1 cellular context compared by ENCODE assay signal in the genomic region with DNA sequence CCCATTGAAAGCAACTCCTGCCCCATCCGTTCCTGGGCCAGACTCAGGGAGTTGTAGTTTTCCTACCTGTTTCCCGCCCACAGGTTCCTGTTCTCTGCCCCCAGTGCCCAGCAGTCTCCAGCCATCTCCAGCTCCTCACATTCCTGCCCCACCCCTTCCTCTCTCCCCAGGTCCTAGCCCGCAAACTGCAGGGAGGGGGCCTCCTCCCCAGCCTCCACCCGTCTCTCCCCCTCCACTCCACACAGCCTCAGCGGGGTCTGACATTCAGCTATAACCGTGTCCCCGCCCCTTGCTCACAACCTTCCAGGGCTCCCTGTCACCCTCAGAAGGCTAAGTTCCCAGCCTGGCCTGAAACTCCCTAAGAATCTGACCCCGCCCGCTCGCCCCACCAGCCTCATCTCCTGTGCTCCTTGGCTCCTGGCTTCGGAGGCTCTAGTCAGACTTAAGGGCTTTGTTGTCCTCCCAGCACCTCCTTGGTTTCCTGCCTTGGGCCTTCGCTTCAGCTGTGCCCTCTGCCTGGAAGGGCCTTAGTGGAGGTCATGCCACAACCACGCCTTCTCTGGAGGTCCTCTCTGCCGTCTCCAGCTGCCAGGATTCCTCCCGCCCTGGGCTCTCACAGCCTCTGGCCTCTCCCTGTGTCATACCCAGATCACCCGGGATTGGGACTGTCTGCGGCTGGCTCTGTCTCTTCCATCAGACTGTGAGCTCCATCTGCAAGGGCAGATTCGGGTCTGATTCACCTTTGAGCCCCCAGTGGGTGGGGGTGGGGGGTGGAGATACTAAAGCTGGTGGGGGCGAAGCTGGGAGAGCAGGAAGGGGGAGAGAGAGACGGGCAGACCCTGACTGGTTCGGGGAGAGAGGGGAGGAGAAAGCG.
TF ChIP-seq lines count a peak whose summit lies in the region.

No MANE protein-coding gene starts in this region.

TF ChIP-seq in HEK293, 187 proteins besides CTCF, POLR2A, EP300 and RAD21 (continued from another document and continues in another):
- TF ChIP-seq ZNF18 (tag by site-specific recombination; IDR thresholded peaks at IDR 0.05) = no peak
- TF ChIP-seq ZNF311 (tag by site-specific recombination; IDR thresholded peaks at IDR 0.05; ENCODE audit: borderline replicate concordance) = no peak
- TF ChIP-seq ZNF140 (tag by site-specific recombination; IDR thresholded peaks at IDR 0.05) = no peak
- no peak for TF ChIP-seq TCF7L2 (IDR thresholded peaks at IDR 0.05; ENCODE audit: borderline replicate concordance, low read depth, low read length)
- TF ChIP-seq ZSCAN30 (tag by site-specific recombination; IDR thresholded peaks at IDR 0.05) = no peak
- no peak for TF ChIP-seq ZNF266 (tag by site-specific recombination; IDR thresholded peaks at IDR 0.05; ENCODE audit: low read depth)
- TF ChIP-seq, protein P1, sequence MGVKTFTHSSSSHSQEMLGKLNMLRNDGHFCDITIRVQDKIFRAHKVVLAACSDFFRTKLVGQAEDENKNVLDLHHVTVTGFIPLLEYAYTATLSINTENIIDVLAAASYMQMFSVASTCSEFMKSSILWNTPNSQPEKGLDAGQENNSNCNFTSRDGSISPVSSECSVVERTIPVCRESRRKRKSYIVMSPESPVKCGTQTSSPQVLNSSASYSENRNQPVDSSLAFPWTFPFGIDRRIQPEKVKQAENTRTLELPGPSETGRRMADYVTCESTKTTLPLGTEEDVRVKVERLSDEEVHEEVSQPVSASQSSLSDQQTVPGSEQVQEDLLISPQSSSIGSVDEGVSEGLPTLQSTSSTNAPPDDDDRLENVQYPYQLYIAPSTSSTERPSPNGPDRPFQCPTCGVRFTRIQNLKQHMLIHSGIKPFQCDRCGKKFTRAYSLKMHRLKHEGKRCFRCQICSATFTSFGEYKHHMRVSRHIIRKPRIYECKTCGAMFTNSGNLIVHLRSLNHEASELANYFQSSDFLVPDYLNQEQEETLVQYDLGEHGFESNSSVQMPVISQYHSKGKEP (tag by site-specific recombination; IDR thresholded peaks at IDR 0.05) = no peak
- TF ChIP-seq BCL11B (tag by site-specific recombination; IDR thresholded peaks at IDR 0.05; ENCODE audit: low read depth) = no peak
- TF ChIP-seq ZNF768 (tag by site-specific recombination; IDR thresholded peaks at IDR 0.05) = no peak
- no peak for TF ChIP-seq ZNF248 (tag by site-specific recombination; IDR thresholded peaks at IDR 0.05)
- no peak for TF ChIP-seq ZNF394 (tag by site-specific recombination; IDR thresholded peaks at IDR 0.05; ENCODE audit: borderline replicate concordance)
- no peak for TF ChIP-seq KLF8 (tag by site-specific recombination; IDR thresholded peaks at IDR 0.05)
- no peak for TF ChIP-seq ZNF513 (tag by site-specific recombination; IDR thresholded peaks at IDR 0.05)
- peak; percentile 45 for TF ChIP-seq GLIS1 (tag by site-specific recombination; IDR thresholded peaks at IDR 0.05)
- no peak for TF ChIP-seq ZNF658 (tag by site-specific recombination; IDR thresholded peaks at IDR 0.05)
- TF ChIP-seq ZNF501 (tag by site-specific recombination; IDR thresholded peaks at IDR 0.05) = no peak
- no peak for TF ChIP-seq TRIM28 (IDR thresholded peaks at IDR 0.05; ENCODE audit: borderline replicate concordance, low read length)
- TF ChIP-seq PATZ1 (tag by site-specific recombination; IDR thresholded peaks at IDR 0.05) = peak; percentile 44; the same call in 1 of the 2 replicates
- no peak for TF ChIP-seq ZNF280D (tag by site-specific recombination; IDR thresholded peaks at IDR 0.05)
- no peak for TF ChIP-seq ZNF10 (tag by site-specific recombination; IDR thresholded peaks at IDR 0.05)
- TF ChIP-seq ZNF37A (tag by site-specific recombination; IDR thresholded peaks at IDR 0.05) = no peak
- TF ChIP-seq, protein P2, sequence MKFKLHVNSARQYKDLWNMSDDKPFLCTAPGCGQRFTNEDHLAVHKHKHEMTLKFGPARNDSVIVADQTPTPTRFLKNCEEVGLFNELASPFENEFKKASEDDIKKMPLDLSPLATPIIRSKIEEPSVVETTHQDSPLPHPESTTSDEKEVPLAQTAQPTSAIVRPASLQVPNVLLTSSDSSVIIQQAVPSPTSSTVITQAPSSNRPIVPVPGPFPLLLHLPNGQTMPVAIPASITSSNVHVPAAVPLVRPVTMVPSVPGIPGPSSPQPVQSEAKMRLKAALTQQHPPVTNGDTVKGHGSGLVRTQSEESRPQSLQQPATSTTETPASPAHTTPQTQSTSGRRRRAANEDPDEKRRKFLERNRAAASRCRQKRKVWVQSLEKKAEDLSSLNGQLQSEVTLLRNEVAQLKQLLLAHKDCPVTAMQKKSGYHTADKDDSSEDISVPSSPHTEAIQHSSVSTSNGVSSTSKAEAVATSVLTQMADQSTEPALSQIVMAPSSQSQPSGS (tag by site-specific recombination; IDR thresholded peaks at IDR 0.05; ENCODE audit: low read depth) = no peak
- TF ChIP-seq ZBTB1 (tag by site-specific recombination; IDR thresholded peaks at IDR 0.05) = no peak
- no peak for TF ChIP-seq ZNF596 (tag by site-specific recombination; IDR thresholded peaks at IDR 0.05)
- TF ChIP-seq, protein P3, sequence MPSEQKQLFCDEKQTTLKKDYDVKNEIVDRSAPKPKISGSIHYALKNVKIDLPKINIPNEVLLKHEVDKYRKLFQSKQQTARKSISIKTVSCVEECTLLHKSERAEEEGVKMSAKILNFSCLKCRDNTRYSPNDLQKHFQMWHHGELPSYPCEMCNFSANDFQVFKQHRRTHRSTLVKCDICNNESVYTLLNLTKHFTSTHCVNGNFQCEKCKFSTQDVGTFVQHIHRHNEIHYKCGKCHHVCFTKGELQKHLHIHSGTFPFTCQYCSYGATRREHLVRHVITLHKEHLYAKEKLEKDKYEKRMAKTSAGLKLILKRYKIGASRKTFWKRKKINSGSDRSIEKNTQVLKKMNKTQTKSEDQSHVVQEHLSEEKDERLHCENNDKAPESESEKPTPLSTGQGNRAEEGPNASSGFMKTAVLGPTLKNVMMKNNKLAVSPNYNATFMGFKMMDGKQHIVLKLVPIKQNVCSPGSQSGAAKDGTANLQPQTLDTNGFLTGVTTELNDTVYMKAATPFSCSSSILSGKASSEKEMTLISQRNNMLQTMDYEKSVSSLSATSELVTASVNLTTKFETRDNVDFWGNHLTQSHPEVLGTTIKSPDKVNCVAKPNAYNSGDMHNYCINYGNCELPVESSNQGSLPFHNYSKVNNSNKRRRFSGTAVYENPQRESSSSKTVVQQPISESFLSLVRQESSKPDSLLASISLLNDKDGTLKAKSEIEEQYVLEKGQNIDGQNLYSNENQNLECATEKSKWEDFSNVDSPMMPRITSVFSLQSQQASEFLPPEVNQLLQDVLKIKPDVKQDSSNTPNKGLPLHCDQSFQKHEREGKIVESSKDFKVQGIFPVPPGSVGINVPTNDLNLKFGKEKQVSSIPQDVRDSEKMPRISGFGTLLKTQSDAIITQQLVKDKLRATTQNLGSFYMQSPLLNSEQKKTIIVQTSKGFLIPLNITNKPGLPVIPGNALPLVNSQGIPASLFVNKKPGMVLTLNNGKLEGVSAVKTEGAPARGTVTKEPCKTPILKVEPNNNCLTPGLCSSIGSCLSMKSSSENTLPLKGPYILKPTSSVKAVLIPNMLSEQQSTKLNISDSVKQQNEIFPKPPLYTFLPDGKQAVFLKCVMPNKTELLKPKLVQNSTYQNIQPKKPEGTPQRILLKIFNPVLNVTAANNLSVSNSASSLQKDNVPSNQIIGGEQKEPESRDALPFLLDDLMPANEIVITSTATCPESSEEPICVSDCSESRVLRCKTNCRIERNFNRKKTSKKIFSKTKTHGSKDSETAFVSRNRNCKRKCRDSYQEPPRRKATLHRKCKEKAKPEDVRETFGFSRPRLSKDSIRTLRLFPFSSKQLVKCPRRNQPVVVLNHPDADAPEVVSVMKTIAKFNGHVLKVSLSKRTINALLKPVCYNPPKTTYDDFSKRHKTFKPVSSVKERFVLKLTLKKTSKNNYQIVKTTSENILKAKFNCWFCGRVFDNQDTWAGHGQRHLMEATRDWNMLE (tag by site-specific recombination; conservative IDR thresholded peaks at IDR 0.05; ENCODE audit: low read depth) = no peak
- TF ChIP-seq ELK4 (IDR thresholded peaks at IDR 0.05; ENCODE audit: borderline replicate concordance, low read depth, low read length) = no peak
- TF ChIP-seq ZNF544 (tag by site-specific recombination; IDR thresholded peaks at IDR 0.05) = no peak
- TF ChIP-seq SP2 (tag by site-specific recombination; IDR thresholded peaks at IDR 0.05) = peak; percentile 53
- TF ChIP-seq ZNF423 (tag by site-specific recombination; IDR thresholded peaks at IDR 0.05) = no peak
- TF ChIP-seq ZFP37 (tag by site-specific recombination; IDR thresholded peaks at IDR 0.05) = no peak
- no peak for TF ChIP-seq GFI1B (tag by site-specific recombination; IDR thresholded peaks at IDR 0.05)
- no peak; the same call in 1 of the 2 replicates for TF ChIP-seq ZNF341 (tag by site-specific recombination; IDR thresholded peaks at IDR 0.05; ENCODE audit: low read depth)
- TF ChIP-seq, protein P4, sequence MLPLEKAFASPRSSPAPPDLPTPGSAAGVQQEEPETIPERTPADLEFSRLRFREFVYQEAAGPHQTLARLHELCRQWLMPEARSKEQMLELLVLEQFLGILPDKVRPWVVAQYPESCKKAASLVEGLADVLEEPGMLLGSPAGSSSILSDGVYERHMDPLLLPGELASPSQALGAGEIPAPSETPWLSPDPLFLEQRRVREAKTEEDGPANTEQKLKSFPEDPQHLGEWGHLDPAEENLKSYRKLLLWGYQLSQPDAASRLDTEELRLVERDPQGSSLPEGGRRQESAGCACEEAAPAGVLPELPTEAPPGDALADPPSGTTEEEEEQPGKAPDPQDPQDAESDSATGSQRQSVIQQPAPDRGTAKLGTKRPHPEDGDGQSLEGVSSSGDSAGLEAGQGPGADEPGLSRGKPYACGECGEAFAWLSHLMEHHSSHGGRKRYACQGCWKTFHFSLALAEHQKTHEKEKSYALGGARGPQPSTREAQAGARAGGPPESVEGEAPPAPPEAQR (tag by site-specific recombination; IDR thresholded peaks at IDR 0.05) = no peak
- TF ChIP-seq, protein P5, sequence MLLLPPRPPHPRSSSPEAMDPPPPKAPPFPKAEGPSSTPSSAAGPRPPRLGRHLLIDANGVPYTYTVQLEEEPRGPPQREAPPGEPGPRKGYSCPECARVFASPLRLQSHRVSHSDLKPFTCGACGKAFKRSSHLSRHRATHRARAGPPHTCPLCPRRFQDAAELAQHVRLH (tag by site-specific recombination; IDR thresholded peaks at IDR 0.05) = no peak
